ENCODE assay signal across 19 cellular contexts in the genomic region with DNA sequence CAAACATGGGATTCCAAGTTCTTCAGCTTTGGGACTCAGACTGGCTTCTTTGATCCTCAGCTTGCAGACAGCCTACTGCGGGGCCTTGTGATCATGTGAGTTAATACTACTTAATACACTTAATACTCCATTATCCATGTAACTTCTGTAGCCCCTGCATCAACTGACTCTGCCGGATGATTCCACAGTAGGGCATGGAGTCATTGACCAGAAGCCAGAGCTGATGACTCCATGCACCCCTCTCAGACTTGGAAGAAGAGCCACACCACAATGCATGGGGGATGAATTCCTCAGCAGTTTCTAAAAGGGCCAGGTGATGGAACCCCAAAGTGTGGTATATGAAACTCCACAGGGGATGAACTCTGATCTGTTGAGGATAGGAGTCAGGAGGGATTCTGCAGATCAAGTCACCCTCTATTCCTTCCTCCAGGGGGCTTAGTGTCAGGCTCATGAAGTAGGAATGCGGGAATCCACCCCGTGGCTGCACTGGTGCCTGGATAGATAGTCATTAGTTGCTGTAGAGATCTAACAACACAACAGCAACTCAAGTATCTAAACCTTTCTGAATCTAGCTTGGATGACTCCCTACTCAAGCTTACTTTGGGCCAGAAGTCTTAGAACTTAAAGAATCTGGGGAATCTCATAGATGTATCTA.
"Had no signal": no experiment of that assay in that cellular context is flagged by ENCODE, and none has a peak within 500 bp of the region (broad histone marks: within the 10 kb centered on the region; RNA-seq: fewer than 3 reads in every experiment).

No MANE protein-coding gene starts in this region.

- H3K9me3 ChIP-seq: breast epithelium had no signal

- H3K4me1 Mint-ChIP-seq: activated naive CD8-positive, alpha-beta T cell treated with anti-CD3 and anti-CD28 coated beads for 36 hours; nephron had no signal

- H3K9me3 Mint-ChIP-seq: activated naive CD8-positive, alpha-beta T cell treated with anti-CD3 and anti-CD28 coated beads for 36 hours; activated T-cell treated with anti-CD3 and anti-CD28 coated beads, Interleukin-2, amount 50 U/mL, for 72 hours; immature natural killer cell; stimulated activated naive CD8-positive, alpha-beta T cell treated with anti-CD3 and anti-CD28 coated beads, Interleukin-15, Interleukin-2, amounts not matched to agents 100 ng/mL and 50 ng/mL, for 24 hours had no signal

- H3K4me3 Mint-ChIP-seq: activated CD4-positive, alpha-beta memory T cell treated with anti-CD3 and anti-CD28 coated beads for 36 hours; activated naive CD8-positive, alpha-beta T cell treated with anti-CD3 and anti-CD28 coated beads for 36 hours; activated T-cell treated with anti-CD3 and anti-CD28 coated beads, Interleukin-2, amount 50 U/mL, for 72 hours; immature natural killer cell; nephron; stimulated activated naive CD8-positive, alpha-beta T cell treated with anti-CD3 and anti-CD28 coated beads, Interleukin-15, Interleukin-2, amounts not matched to agents 100 ng/mL and 50 ng/mL, for 24 hours had no signal

- H3K27me3 Mint-ChIP-seq: stimulated activated naive CD8-positive, alpha-beta T cell treated with anti-CD3 and anti-CD28 coated beads, Interleukin-15, Interleukin-2, amounts not matched to agents 100 ng/mL and 50 ng/mL, for 24 hours had no signal

- DNase-seq: activated CD4-positive, alpha-beta memory T cell treated with anti-CD3 and anti-CD28 coated beads for 36 hours; activated CD4-positive, CD25-positive, alpha-beta regulatory T cell treated with anti-CD3 and anti-CD28 coated beads, Interleukin-2, amount 50 U/mL, for 72 hours; activated gamma-delta T cell treated with Interleukin-2 at 50 U/mL for 16 hours; activated naive CD8-positive, alpha-beta T cell treated with anti-CD3 and anti-CD28 coated beads for 36 hours; activated T-cell treated with anti-CD3 and anti-CD28 coated beads, Interleukin-2, amount 50 U/mL, for 72 hours; anterior cingulate cortex; dorsolateral prefrontal cortex; foreskin fibroblast; glutamatergic neuron; immature natural killer cell; left colon; mammary epithelial cell; occipital lobe; stimulated activated CD4-positive, alpha-beta T cell treated with anti-CD3 and anti-CD28 coated beads, Interleukin-4, amount 100 ng/mL, for 1 hour; stimulated activated CD8-positive, alpha-beta memory T cell treated with anti-CD3 and anti-CD28 coated beads, Interleukin-4, amount 100 ng/mL, for 48 hours had no signal

- H3K36me3 Mint-ChIP-seq: activated CD4-positive, alpha-beta memory T cell treated with anti-CD3 and anti-CD28 coated beads for 36 hours; activated naive CD8-positive, alpha-beta T cell treated with anti-CD3 and anti-CD28 coated beads for 36 hours; immature natural killer cell had no signal

- H3K27me3 ChIP-seq: breast epithelium, dorsolateral prefrontal cortex had no signal

- H3K27ac Mint-ChIP-seq: activated CD4-positive, alpha-beta memory T cell treated with anti-CD3 and anti-CD28 coated beads for 36 hours; activated naive CD8-positive, alpha-beta T cell treated with anti-CD3 and anti-CD28 coated beads for 36 hours; activated T-cell treated with anti-CD3 and anti-CD28 coated beads, Interleukin-2, amount 50 U/mL, for 72 hours; immature natural killer cell; nephron; stimulated activated naive CD8-positive, alpha-beta T cell treated with anti-CD3 and anti-CD28 coated beads, Interleukin-15, Interleukin-2, amounts not matched to agents 100 ng/mL and 50 ng/mL, for 24 hours had no signal

- H3K36me3 ChIP-seq: breast epithelium had no signal

- H3K4me1 ChIP-seq: breast epithelium had no signal

- H3K27ac ChIP-seq: breast epithelium, dorsolateral prefrontal cortex had no signal

- H3K4me3 ChIP-seq: breast epithelium, dorsolateral prefrontal cortex had no signal

- ATAC-seq: activated T-cell treated with anti-CD3 and anti-CD28 coated beads, Interleukin-2, amount 50 U/mL, for 72 hours; esophagus mucosa; left colon had no signal
